Comparison of ENCODE assay signal across 20 cellular contexts in genomic region chr22:48520207-48520606, GRCh38.
A peak's percentile ranks its signal among the peaks of the same experiment; 100 is the strongest.
DNase-seq lines count a peak whose midpoint lies in the region; ATAC-seq and TF ChIP-seq lines count a peak whose summit lies in the region.
"Had no signal": no experiment of that assay in that cellular context is flagged by ENCODE, and none has a peak within 500 bp of the region (broad histone marks: within the 10 kb centered on the region; RNA-seq: fewer than 3 reads in every experiment).

No MANE protein-coding gene starts in this region.

- H2BK120ac ChIP-seq in H9 (ENCODE audit: low read depth, low read length, poor library complexity, severe bottlenecking) (no peak overlapping the region), neuronal stem cell (ENCODE audit: low read depth, low read length) (no peak overlapping the region)

- H3K14ac ChIP-seq in H9 (ENCODE audit: insufficient read depth, low read length) (no peak overlapping the region), neuronal stem cell (ENCODE audit: low read length) (no peak overlapping the region)

- H3K23ac ChIP-seq in H9 (ENCODE audit: insufficient read length, low read depth, low read length) (no peak overlapping the region), neuronal stem cell (ENCODE audit: low read depth, low read length, poor library complexity) (peak overlapping the region; percentile 34)

- H3K4me2 ChIP-seq in H9 (ENCODE audit: insufficient read depth, insufficient read length, low read length): no peak overlapping the region
- no peak overlapping the region for H3K4me2 ChIP-seq in neuronal stem cell (ENCODE audit: insufficient read depth, low read length, poor library complexity, severe bottlenecking)
- H3K4me2 ChIP-seq: A549; BLaER1 treated with 17β-estradiol and CSF1 and Interleukin-3, amounts not matched to agents 10 nM and 100 nM had no signal

- DNase-seq in H9 (no peak), medulla oblongata (ENCODE audit: extremely low spot score) (peak; percentile 16), neuronal stem cell (ENCODE audit: low spot score) (no peak), NCI-H128 (lab: John Stamatoyannopoulos, UW; ENCODE audit: unreplicated experiment) (no peak), NCI-H2029 treated with DMSO at 0.1 percent for 48 hours (lab: John Stamatoyannopoulos, UW) (no peak), SKM-1 treated with dmso at 0.1 percent for 144 hours (lab: John Stamatoyannopoulos, UW; ENCODE audit: unreplicated experiment) (no peak)
- DNase-seq: AML-193; Caco-2; Calu3; CD4-positive, alpha-beta T cell; CD8-positive, alpha-beta T cell; DMS79 treated with DMSO at 0.1 percent for 48 hours; GF-D8 had no signal

- H3K4me1 ChIP-seq in H9 (ENCODE audit: insufficient read depth, low read length) (0 out of 2 replicates have a peak, but pooled peaks cover 5% of the 10 kb centered on the region), neuronal stem cell (ENCODE audit: control insufficient read depth in 2 of 2, insufficient read depth in 1 of 2, low read depth in 1 of 2, low read length in 2 of 2) (peaks cover 11 to 23% of the 10 kb centered on the region in 2 donors)
- H3K4me1 ChIP-seq: A549; BLaER1 treated with 17β-estradiol and CSF1 and Interleukin-3, amounts not matched to agents 10 nM and 100 nM; Caco-2 had no signal

- no peak for ATAC-seq in GM21723 (IDR thresholded peaks at IDR 0.05; ENCODE audit: unreplicated experiment)
- ATAC-seq: A549; CD8-positive, alpha-beta T cell had no signal

- H3K79me1 ChIP-seq in H9 (ENCODE audit: insufficient read depth, low read depth, low read length, poor library complexity, severe bottlenecking) (no peaks in the 10 kb centered on the region), neuronal stem cell (ENCODE audit: low read depth, low read length) (peaks cover 1% of the 10 kb centered on the region)

- no peaks in the 10 kb centered on the region for H3K23me2 ChIP-seq in H9 (ENCODE audit: insufficient read length, low read depth, low read length, poor library complexity, severe bottlenecking)

- H3K4me3 Mint-ChIP-seq in H9 (no peak overlapping the region), brain (no peak overlapping the region)
- H3K4me3 Mint-ChIP-seq: B cell; CD4-positive, alpha-beta T cell; CD8-positive, alpha-beta T cell had no signal

- WGBS in H9 (ENCODE audit: extremely low coverage, insufficient read length, low lambda C conversion rate): no CpG with 5 or more reads among the region's 10 CpGs
- no CpG with 5 or more reads among the region's 10 CpGs for WGBS in neuronal stem cell (ENCODE audit: extremely low coverage in 2 of 2, insufficient read length in 2 of 2, insufficient replicate concordance in 1 of 2), 2 donors

- no peak overlapping the region for H4K91ac ChIP-seq in H9 (ENCODE audit: insufficient read length, low read depth, low read length)
- no peak overlapping the region for H4K91ac ChIP-seq in neuronal stem cell (ENCODE audit: low read depth, low read length, poor library complexity)

- H3K27me3 Mint-ChIP-seq in H9 (ENCODE audit: low read depth) (no peaks in the 10 kb centered on the region), brain (no peaks in the 10 kb centered on the region)
- H3K27me3 Mint-ChIP-seq: B cell; CD4-positive, alpha-beta T cell had no signal

- H2BK12ac ChIP-seq in H9 (ENCODE audit: insufficient read length, low read depth, low read length) (no peak overlapping the region), neuronal stem cell (ENCODE audit: low read length) (peak overlapping the region; percentile 4)

- H3T11ph ChIP-seq in H9 (ENCODE audit: low read length): no peak overlapping the region

- H3K9ac ChIP-seq in H9 (ENCODE audit: extremely low read depth, insufficient read length, low read length): no peak overlapping the region
- H3K9ac ChIP-seq in neuronal stem cell (ENCODE audit: low read depth, low read length, poor library complexity): no peak overlapping the region
- H3K9ac ChIP-seq: BLaER1 treated with 17β-estradiol and CSF1 and Interleukin-3, amounts not matched to agents 10 nM and 100 nM had no signal

- H3K56ac ChIP-seq in H9 (ENCODE audit: insufficient read length, low read depth, low read length): no peak overlapping the region

- H2BK5ac ChIP-seq in H9 (ENCODE audit: insufficient read length, low read length) (no peak overlapping the region), neuronal stem cell (ENCODE audit: low read length) (peak overlapping the region; percentile 40)

- H3K9me3 ChIP-seq in H9 (ENCODE audit: control insufficient read depth, low read depth, low read length) (no peaks in the 10 kb centered on the region), neuronal stem cell (replicated peaks in 1 of 2; ENCODE audit: control insufficient read depth in 2 of 2, insufficient read depth in 1 of 2, low read depth in 1 of 2, low read length in 2 of 2) (no peaks in the 10 kb centered on the region)
- H3K9me3 ChIP-seq: A549; BLaER1 treated with 17β-estradiol and CSF1 and Interleukin-3, amounts not matched to agents 10 nM and 100 nM; Caco-2 had no signal

- no peak overlapping the region for H4K5ac ChIP-seq in H9 (ENCODE audit: insufficient read length, low read depth, low read length)

- peak overlapping the region in 2 of 3 experiments; percentile 44 to 98; a peak in 2 of 7 replicates for H3K27ac Mint-ChIP-seq in H9
- H3K27ac Mint-ChIP-seq in brain: peak overlapping the region in 3 of 5 experiments; percentile 58 to 87 (median 69)
- H3K27ac Mint-ChIP-seq: B cell; CD4-positive, alpha-beta T cell; CD8-positive, alpha-beta T cell had no signal

- TF ChIP-seq CTCF in H9 (conservative IDR thresholded peaks at IDR 0.05) (no peak), brain (conservative IDR thresholded peaks at IDR 0.05) (no peak)

- H4K20me1 ChIP-seq in H9 (ENCODE audit: control insufficient read depth, insufficient read depth, insufficient read length): no peaks in the 10 kb centered on the region

- H3K4me1 Mint-ChIP-seq in H9 (peaks cover 15 to 17% of the 10 kb centered on the region in 2 experiments), brain (peaks cover 49% of the 10 kb centered on the region)
- H3K4me1 Mint-ChIP-seq: B cell had no signal

- H2AK5ac ChIP-seq in H9 (ENCODE audit: insufficient read length, low read length) (no peak overlapping the region), neuronal stem cell (ENCODE audit: low read depth, low read length) (no peak overlapping the region)

- H3K18ac ChIP-seq in H9 (ENCODE audit: insufficient read length, low read depth, low read length) (no peak overlapping the region), neuronal stem cell (ENCODE audit: low read length) (peak overlapping the region; percentile 15)

- H3K27me3 ChIP-seq in H9 (ENCODE audit: insufficient read depth, low read length) (no peaks in the 10 kb centered on the region), neuronal stem cell (ENCODE audit: control insufficient read depth in 3 of 3, insufficient read depth in 3 of 3, low read depth in 1 of 3, low read length in 3 of 3) (no peaks in the 10 kb centered on the region)
- H3K27me3 ChIP-seq: BLaER1 treated with 17β-estradiol and CSF1 and Interleukin-3, amounts not matched to agents 10 nM and 100 nM had no signal

- H3K27ac ChIP-seq in H9 (ENCODE audit: insufficient read length, low read depth, low read length) (no peak overlapping the region), neuronal stem cell (replicated peaks; ENCODE audit: low read length) (no peak overlapping the region)
- H3K27ac ChIP-seq: 22Rv1; A549; BLaER1 treated with 17β-estradiol and CSF1 and Interleukin-3, amounts not matched to agents 10 nM and 100 nM; C4-2B had no signal

- no peaks in the 10 kb centered on the region for H3K79me2 ChIP-seq in H9 (ENCODE audit: insufficient read depth, low read length)

- no peak overlapping the region for H2BK20ac ChIP-seq in H9 (ENCODE audit: low read depth, low read length, poor library complexity, severe bottlenecking)

- peaks cover 3 to 7% (median 5%) of the 10 kb centered on the region in 3 experiments; a peak in 5 of 7 replicates for H3K36me3 Mint-ChIP-seq in H9 (ENCODE audit: insufficient read depth in 1 of 3, low read depth in 3 of 3)
- H3K36me3 Mint-ChIP-seq in brain: no peaks in the 10 kb centered on the region
- H3K36me3 Mint-ChIP-seq: CD8-positive, alpha-beta T cell had no signal

- no peak overlapping the region for H2BK15ac ChIP-seq in H9 (ENCODE audit: low read depth, low read length)
- no peak overlapping the region for H2BK15ac ChIP-seq in neuronal stem cell (ENCODE audit: low read length)

- no peaks in the 10 kb centered on the region for H3K36me3 ChIP-seq in neuronal stem cell (replicated peaks in 1 of 2; ENCODE audit: control insufficient read depth in 2 of 2, insufficient read depth in 2 of 2, low read length in 2 of 2)
- H3K36me3 ChIP-seq: BLaER1 treated with 17β-estradiol and CSF1 and Interleukin-3, amounts not matched to agents 10 nM and 100 nM had no signal

- H3K4ac ChIP-seq in H9 (ENCODE audit: low read depth, low read length): no peak overlapping the region
- no peak overlapping the region for H3K4ac ChIP-seq in neuronal stem cell (ENCODE audit: low read length)

- no peak overlapping the region for H4K8ac ChIP-seq in H9 (replicated peaks; ENCODE audit: insufficient read length, low read depth, low read length)
- no peak overlapping the region for H4K8ac ChIP-seq in neuronal stem cell (ENCODE audit: low read depth, low read length)

- no peak overlapping the region for H3K4me3 ChIP-seq in neuronal stem cell (ENCODE audit: low read length in 2 of 2)
- H3K4me3 ChIP-seq: A549; BLaER1 treated with 17β-estradiol and CSF1 and Interleukin-3, amounts not matched to agents 10 nM and 100 nM had no signal

- no peaks in the 10 kb centered on the region for H3K9me3 Mint-ChIP-seq in H9
- no peaks in the 10 kb centered on the region for H3K9me3 Mint-ChIP-seq in brain
- H3K9me3 Mint-ChIP-seq: CD4-positive, alpha-beta T cell; CD8-positive, alpha-beta T cell had no signal

- H2AFZ ChIP-seq in H9 (ENCODE audit: low read length) (no peak overlapping the region), neuronal stem cell (ENCODE audit: low read length) (no peak overlapping the region)
